In genomic region chr7:133741078-133741477, GRCh38 we compare ENCODE assay signal across 14 cellular contexts.
DNase-seq lines count a peak whose midpoint lies in the region; ATAC-seq and TF ChIP-seq lines count a peak whose summit lies in the region.
"Had no signal": no experiment of that assay in that cellular context is flagged by ENCODE, and none has a peak within 500 bp of the region (broad histone marks: within the 10 kb centered on the region; RNA-seq: fewer than 3 reads in every experiment).

No MANE protein-coding gene starts in this region.

- no peaks in the 10 kb centered on the region for H3F3A ChIP-seq in Loucy (ENCODE audit: low read depth)

- H3K36me3 ChIP-seq in Loucy (ENCODE audit: insufficient read depth, low read length) = no peaks in the 10 kb centered on the region

- intact Hi-C loops in activated T-helper 1 cell treated with anti-CD3 and anti-CD28 coated beads, Interleukin-12 subunit alpha, Interleukin-12 subunit beta, Interleukin-2, Interleukin-4 antibody, amounts not matched to agents 30 ng/mL and 10 ng/mL and 1 ng/mL, durations not matched to agents 14 hours and 24 hours and 36 hours (cut with micrococcal nuclease) = no loop called here

- H3K4me3 ChIP-seq in Loucy (ENCODE audit: low read length, poor library complexity, severe bottlenecking) = no peak overlapping the region

- no peaks in the 10 kb centered on the region for H3K4me1 Mint-ChIP-seq in activated T-cell treated with anti-CD3 and anti-CD28 coated beads, Interleukin-2, amount 50 U/mL, for 72 hours (ENCODE audit: low read depth)
- H3K4me1 Mint-ChIP-seq in activated T-helper 1 cell treated with anti-CD3 and anti-CD28 coated beads, Interleukin-12 subunit alpha, Interleukin-12 subunit beta, Interleukin-2, Interleukin-4 antibody, amounts not matched to agents 30 ng/mL and 10 ng/mL and 1 ng/mL, durations not matched to agents 14 hours and 24 hours and 36 hours (ENCODE audit: low read depth) = no peaks in the 10 kb centered on the region

- peak overlapping the region; percentile 43 for H3K4me2 ChIP-seq in Loucy (ENCODE audit: low read depth, low read length, poor library complexity, severe bottlenecking)

- peak overlapping the region; percentile 57 for H3K27ac Mint-ChIP-seq in activated T-cell treated with anti-CD3 and anti-CD28 coated beads, Interleukin-2, amount 50 U/mL, for 72 hours
- no peak overlapping the region for H3K27ac Mint-ChIP-seq in activated T-helper 1 cell treated with anti-CD3 and anti-CD28 coated beads, Interleukin-12 subunit alpha, Interleukin-12 subunit beta, Interleukin-2, Interleukin-4 antibody, amounts not matched to agents 30 ng/mL and 10 ng/mL and 1 ng/mL, durations not matched to agents 14 hours and 24 hours and 36 hours
- H3K27ac Mint-ChIP-seq: CD4-positive, alpha-beta memory T cell had no signal

- H2AFZ ChIP-seq in Loucy (ENCODE audit: low read length) = no peak overlapping the region

- no peaks in the 10 kb centered on the region for H3K27me3 Mint-ChIP-seq in activated T-cell treated with anti-CD3 and anti-CD28 coated beads, Interleukin-2, amount 50 U/mL, for 72 hours (ENCODE audit: low read depth)
- H3K27me3 Mint-ChIP-seq in activated T-helper 1 cell treated with anti-CD3 and anti-CD28 coated beads, Interleukin-12 subunit alpha, Interleukin-12 subunit beta, Interleukin-2, Interleukin-4 antibody, amounts not matched to agents 30 ng/mL and 10 ng/mL and 1 ng/mL, durations not matched to agents 14 hours and 24 hours and 36 hours (ENCODE audit: insufficient read depth) = no peaks in the 10 kb centered on the region
- H3K27me3 Mint-ChIP-seq: CD4-positive, alpha-beta memory T cell had no signal

- peaks cover 46% of the 10 kb centered on the region for H3K4me1 ChIP-seq in Loucy (ENCODE audit: insufficient read depth, low read length, poor library complexity, severe bottlenecking)

- no peak for TF ChIP-seq CTCF in Loucy (conservative IDR thresholded peaks at IDR 0.05; ENCODE audit: low read length)

- no peaks in the 10 kb centered on the region for H3K36me3 Mint-ChIP-seq in activated T-cell treated with anti-CD3 and anti-CD28 coated beads, Interleukin-2, amount 50 U/mL, for 72 hours (ENCODE audit: insufficient read depth in 2 of 2)
- H3K36me3 Mint-ChIP-seq in activated T-helper 1 cell treated with anti-CD3 and anti-CD28 coated beads, Interleukin-12 subunit alpha, Interleukin-12 subunit beta, Interleukin-2, Interleukin-4 antibody, amounts not matched to agents 30 ng/mL and 10 ng/mL and 1 ng/mL, durations not matched to agents 14 hours and 24 hours and 36 hours (ENCODE audit: low read depth) = no peaks in the 10 kb centered on the region

- DNase-seq in activated T-cell treated with anti-CD3 and anti-CD28 coated beads, Interleukin-2, amount 50 U/mL, for 72 hours = no peak
- no peak for DNase-seq in activated T-cell treated with anti-CD3 and anti-CD28 coated beads, Interleukin-2, amount 50 U/mL, for 48 hours
- DNase-seq in cerebellar cortex (ENCODE audit: low spot score) (peak; percentile 22), RPMI8226 (no peak)
- DNase-seq in activated T-helper 1 cell treated with anti-CD3 and anti-CD28 coated beads, Interleukin-12 subunit alpha, Interleukin-12 subunit beta, Interleukin-2, Interleukin-4 antibody, amounts not matched to agents 30 ng/mL and 10 ng/mL and 1 ng/mL, durations not matched to agents 14 hours and 24 hours and 36 hours (ENCODE audit: low spot score) = no peak
- DNase-seq: Calu3; CD4-positive, alpha-beta memory T cell; COR-L47; DMS53; DMS79 treated with DMSO at 0.1 percent for 48 hours; H7; HCEC 1CT had no signal

- no peaks in the 10 kb centered on the region for H3K9me2 ChIP-seq in Loucy (replicated peaks; ENCODE audit: low read depth, low read length)

- H3K9ac ChIP-seq in Loucy (ENCODE audit: low read depth, low read length, poor library complexity, severe bottlenecking) = peak overlapping the region; percentile 52

- no peaks in the 10 kb centered on the region for H4K20me1 ChIP-seq in Loucy (ENCODE audit: insufficient read depth, low read length, poor library complexity, severe bottlenecking)

- no peaks in the 10 kb centered on the region for H3K79me2 ChIP-seq in Loucy (ENCODE audit: insufficient read depth, low read length)

- no peaks in the 10 kb centered on the region for H3K9me3 ChIP-seq in Loucy (ENCODE audit: insufficient read depth, low read depth, low read length)

- ATAC-seq in activated T-cell treated with anti-CD3 and anti-CD28 coated beads, Interleukin-2, amount 50 U/mL, for 72 hours (replicated peaks in 1 of 2) = no peak
- no peak for ATAC-seq in HG02678 (IDR thresholded peaks at IDR 0.05; ENCODE audit: unreplicated experiment)

- no peak overlapping the region for H3K4me3 Mint-ChIP-seq in activated T-cell treated with anti-CD3 and anti-CD28 coated beads, Interleukin-2, amount 50 U/mL, for 72 hours
- H3K4me3 Mint-ChIP-seq in activated T-helper 1 cell treated with anti-CD3 and anti-CD28 coated beads, Interleukin-12 subunit alpha, Interleukin-12 subunit beta, Interleukin-2, Interleukin-4 antibody, amounts not matched to agents 30 ng/mL and 10 ng/mL and 1 ng/mL, durations not matched to agents 14 hours and 24 hours and 36 hours = no peak overlapping the region
- H3K4me3 Mint-ChIP-seq: CD4-positive, alpha-beta memory T cell had no signal

- H3K27me3 ChIP-seq in Loucy (ENCODE audit: insufficient read depth, low read length, poor library complexity, severe bottlenecking) = no peaks in the 10 kb centered on the region

- no peaks in the 10 kb centered on the region for H3K9me3 Mint-ChIP-seq in activated T-cell treated with anti-CD3 and anti-CD28 coated beads, Interleukin-2, amount 50 U/mL, for 72 hours
- H3K9me3 Mint-ChIP-seq in activated T-helper 1 cell treated with anti-CD3 and anti-CD28 coated beads, Interleukin-12 subunit alpha, Interleukin-12 subunit beta, Interleukin-2, Interleukin-4 antibody, amounts not matched to agents 30 ng/mL and 10 ng/mL and 1 ng/mL, durations not matched to agents 14 hours and 24 hours and 36 hours = no peaks in the 10 kb centered on the region
- H3K9me3 Mint-ChIP-seq: CD4-positive, alpha-beta memory T cell had no signal
